Comparison of ENCODE assay signal across 1 cellular context in the genomic region with DNA sequence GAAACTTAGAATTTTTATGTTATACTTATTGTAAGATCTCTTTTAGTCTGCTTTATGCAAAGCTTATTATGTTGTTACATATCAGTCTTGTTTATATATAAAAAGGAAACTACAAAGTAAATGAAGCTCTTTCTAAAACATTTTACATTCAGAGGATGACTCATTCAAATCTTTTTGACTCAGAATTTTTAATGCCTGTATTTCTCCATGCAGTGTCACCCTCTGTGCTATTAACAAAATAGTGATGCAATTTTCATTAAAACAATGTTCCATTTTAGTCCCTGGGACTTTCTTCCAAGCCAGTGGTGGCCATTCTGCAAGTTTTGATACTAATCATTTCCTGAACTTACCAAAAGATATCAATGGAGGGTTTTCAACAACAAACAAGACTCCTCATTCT.
TF ChIP-seq lines count a peak whose summit lies in the region.

No MANE protein-coding gene starts in this region.

TF ChIP-seq in SK-N-SH treated with all-trans-retinoic acid at 6 μM for 48 hours, 23 proteins besides CTCF, POLR2A, EP300 and RAD21 (continued from another document):
- no peak for TF ChIP-seq CSDC2 (CRISPR knock-in tag; IDR thresholded peaks at IDR 0.05)
- no peak for TF ChIP-seq GLIS3 (CRISPR knock-in tag; IDR thresholded peaks at IDR 0.05)
- TF ChIP-seq TCF4 (CRISPR knock-in tag; IDR thresholded peaks at IDR 0.05; ENCODE audit: borderline replicate concordance): no peak
- TF ChIP-seq ISL1 (CRISPR knock-in tag; IDR thresholded peaks at IDR 0.05): no peak
- TF ChIP-seq ESRRG (CRISPR knock-in tag; IDR thresholded peaks at IDR 0.05): no peak
- no peak for TF ChIP-seq ZC3H10 (CRISPR knock-in tag; IDR thresholded peaks at IDR 0.05)
- TF ChIP-seq PPARA (CRISPR knock-in tag; IDR thresholded peaks at IDR 0.05; ENCODE audit: borderline replicate concordance): no peak
